In genomic region chr7:114900127-114900526, GRCh38 we compare ENCODE assay signal across 21 cellular contexts. TPM values are rescaled to one million over a fixed set of nuclear protein-coding genes. Genes with fewer than 3 reads are reported as not detected.
DNase-seq lines count a peak whose midpoint lies in the region; ATAC-seq, FAIRE-seq and TF ChIP-seq lines count a peak whose summit lies in the region.
"Had no signal": no experiment of that assay in that cellular context is flagged by ENCODE, and none has a peak within 500 bp of the region (broad histone marks: within the 10 kb centered on the region; RNA-seq: fewer than 3 reads in every experiment).

No MANE protein-coding gene starts in this region.

- H2AFZ ChIP-seq in PC-3 (ENCODE audit: low read length) (no peak overlapping the region), osteoblast (ENCODE audit: low read length) (peak overlapping the region; percentile 12)
- H2AFZ ChIP-seq: GM23338 had no signal

- H3K4me1 ChIP-seq in breast epithelium (no peaks in the 10 kb centered on the region), PC-3 (ENCODE audit: insufficient read depth, low read length) (peaks cover 33% of the 10 kb centered on the region), osteoblast (ENCODE audit: insufficient read depth, low read length) (no peaks in the 10 kb centered on the region), heart left ventricle (no peaks in the 10 kb centered on the region)
- H3K4me1 ChIP-seq: BLaER1 treated with 17β-estradiol and CSF1 and Interleukin-3, amounts not matched to agents 10 nM and 100 nM; HAP-1 had no signal

- H3K9me2 ChIP-seq in PC-3 (replicated peaks; ENCODE audit: low read length), result no peaks in the 10 kb centered on the region

- H3K27me3 ChIP-seq in breast epithelium, result no peaks in the 10 kb centered on the region
- no peaks in the 10 kb centered on the region for H3K27me3 ChIP-seq in PC-3 (ENCODE audit: low read length)
- H3K27me3 ChIP-seq in osteoblast (ENCODE audit: insufficient read depth, low read length), result no peaks in the 10 kb centered on the region
- no peaks in the 10 kb centered on the region for H3K27me3 ChIP-seq in heart left ventricle
- H3K27me3 ChIP-seq: BLaER1 treated with 17β-estradiol and CSF1 and Interleukin-3, amounts not matched to agents 10 nM and 100 nM had no signal

- H4K20me1 ChIP-seq in PC-3 (ENCODE audit: low read length), result no peaks in the 10 kb centered on the region
- no peaks in the 10 kb centered on the region for H4K20me1 ChIP-seq in osteoblast (ENCODE audit: insufficient read depth, low read length)
- H4K20me1 ChIP-seq: BLaER1 treated with 17β-estradiol and CSF1 and Interleukin-3, amounts not matched to agents 10 nM and 100 nM had no signal

- H3K4me3 ChIP-seq in breast epithelium (no peak overlapping the region), PC-3 (ENCODE audit: low read length) (no peak overlapping the region), osteoblast (ENCODE audit: insufficient read depth, low read length) (no peak overlapping the region), heart left ventricle (no peak overlapping the region)
- H3K4me3 ChIP-seq: BLaER1 treated with 17β-estradiol and CSF1 and Interleukin-3, amounts not matched to agents 10 nM and 100 nM; GM23338; HAP-1 had no signal

- H3K36me3 ChIP-seq in breast epithelium (no peaks in the 10 kb centered on the region), PC-3 (ENCODE audit: low read depth, low read length) (no peaks in the 10 kb centered on the region), osteoblast (ENCODE audit: insufficient read depth, low read length) (no peaks in the 10 kb centered on the region), heart left ventricle (no peaks in the 10 kb centered on the region)
- H3K36me3 ChIP-seq: BLaER1 treated with 17β-estradiol and CSF1 and Interleukin-3, amounts not matched to agents 10 nM and 100 nM; HAP-1 had no signal

- TF ChIP-seq POLR2A in breast epithelium (IDR thresholded peaks at IDR 0.05) (no peak), heart left ventricle (IDR thresholded peaks at IDR 0.05) (no peak)

- in situ Hi-C loops in T47D (cut with HindIII; ENCODE audit: low pct_unique_long_range_greater_than_20kb, low sequenced_read_pairs), result no loop called here
- in situ Hi-C loops in ACHN (cut with HindIII; ENCODE audit: low pct_ligation_motif_present, low pct_unique_long_range_greater_than_20kb, low sequenced_read_pairs), result no loop called here

- no peak for FAIRE-seq in GM19239 (lab: Jason Lieb, UNC)
- FAIRE-seq: GM18507 had no signal

- H3K9ac ChIP-seq in PC-3 (ENCODE audit: low read length), result no peak overlapping the region
- H3K9ac ChIP-seq: BLaER1 treated with 17β-estradiol and CSF1 and Interleukin-3, amounts not matched to agents 10 nM and 100 nM had no signal

- no TSS peak for BruUV-seq in PC-3 (replicated peaks; lab: Mats Ljungman, UMichigan)

- no peaks in the 10 kb centered on the region for H3F3A ChIP-seq in PC-3 (ENCODE audit: low read length, unreplicated experiment)

- H3K4me2 ChIP-seq in PC-3 (ENCODE audit: low read length) (no peak overlapping the region), osteoblast (ENCODE audit: insufficient read depth, low read length) (no peak overlapping the region)
- H3K4me2 ChIP-seq: BLaER1 treated with 17β-estradiol and CSF1 and Interleukin-3, amounts not matched to agents 10 nM and 100 nM; GM23338 had no signal

- 94 to 100% (median 97%) methylated on average over 1 of the region's 1 CpG for WGBS in heart left ventricle, 4 donors

- H3K9me3 ChIP-seq in breast epithelium (no peaks in the 10 kb centered on the region), PC-3 (ENCODE audit: low read length) (no peaks in the 10 kb centered on the region), osteoblast (ENCODE audit: low read depth, low read length) (no peaks in the 10 kb centered on the region), heart left ventricle (no peaks in the 10 kb centered on the region)
- H3K9me3 ChIP-seq: BLaER1 treated with 17β-estradiol and CSF1 and Interleukin-3, amounts not matched to agents 10 nM and 100 nM; HAP-1 had no signal

- TF ChIP-seq CTCF in breast epithelium (IDR thresholded peaks at IDR 0.05) (no peak), PC-3 (conservative IDR thresholded peaks at IDR 0.05; ENCODE audit: low read depth, low read length) (no peak), osteoblast (IDR thresholded peaks at IDR 0.05; ENCODE audit: extremely low read depth, low read depth, low read length) (no peak), heart left ventricle (IDR thresholded peaks at IDR 0.05) (no peak)

- POLR2A ChIA-PET in PC-3 (lab: Charles Lee; ENCODE audit: unreplicated experiment), result no interaction called here

- H3K79me2 ChIP-seq in PC-3 (ENCODE audit: low read length) (no peaks in the 10 kb centered on the region), osteoblast (ENCODE audit: insufficient read depth, low read length) (no peaks in the 10 kb centered on the region)

- intact Hi-C loops in breast epithelium (cut with DNase I; ENCODE audit: low total_unique reads) (no loop called here), PC-3 (cut with micrococcal nuclease) (no loop called here), heart left ventricle (cut with DNase I) (no loop called here)

- H3K27ac ChIP-seq in breast epithelium (no peak overlapping the region), PC-3 (ENCODE audit: low read length) (no peak overlapping the region), osteoblast (ENCODE audit: low read depth, low read length) (no peak overlapping the region), heart left ventricle (no peak overlapping the region)
- H3K27ac ChIP-seq: BLaER1 treated with 17β-estradiol and CSF1 and Interleukin-3, amounts not matched to agents 10 nM and 100 nM had no signal

- CTCF ChIA-PET in PC-3 (lab: Charles Lee), result no interaction called here

- no peak for ATAC-seq in PC-3
- ATAC-seq in heart left ventricle, result no peak
- ATAC-seq: GM23338 had no signal

- DNase-seq in T47D (ENCODE audit: low read depth in 1 of 2, low spot score in 1 of 2) (peak; percentile 7 to 65), breast epithelium (ENCODE audit: low spot score in 2 of 2) (no peak), PC-3 (peak; percentile 35), osteoblast (ENCODE audit: insufficient read length, low spot score, missing footprints) (no peak), heart left ventricle (no peak), GM19239 (ENCODE audit: insufficient read length, low spot score) (no peak), ACHN (no peak)
- DNase-seq: AML-193; CD4-positive, alpha-beta T cell; KBM-7; NCI-H1105 treated with DMSO at 0.1 percent for 48 hours; NCI-H146; NCI-H1930; NCI-H446; NCI-H524 treated with DMSO at 0.1 percent for 48 hours; SHP77 treated with DMSO at 0.1 percent for 48 hours had no signal

RNA-seq across cellular contexts. Expression of gene MDFIC, which starts 21.8 kb away (rescaled TPM):
- total RNA-seq in breast epithelium (100 to 1,000 TPM in 1 of 3 donors, 10 to 100 TPM in 2; 29.9 to 146 (median 55.4) TPM), PC-3 (2014; rRNA removed) (31.6 and 33.9 TPM in 2 replicates), osteoblast (68.8 and 81.3 TPM in 2 replicates), heart left ventricle (10 to 100 TPM; 20.6 to 51.8 (median 34.5) TPM)
- polyA plus RNA-seq in heart left ventricle, result 10 to 100 TPM; 11.2 to 12.6 TPM
- total RNA-seq: G401 had no signal

Comparison
In these comparisons a context has a peak if more than half of its experiments do, and no peak if none do; other contexts are left out.
1. DNase-seq: peak in T47D (2 of 2) and PC-3 (single experiment); none in breast epithelium (0 of 2), osteoblast (single experiment), heart left ventricle (0 of 5), GM19239 (single experiment) and ACHN (single experiment).